Comparison of ENCODE assay signal across 8 cellular contexts in genomic region chrX:23742174-23742692, GRCh38. TPM values are rescaled to one million over a fixed set of nuclear protein-coding genes. Genes with fewer than 3 reads are reported as not detected.
DNase-seq lines count a peak whose midpoint lies in the region; ATAC-seq, FAIRE-seq and TF ChIP-seq lines count a peak whose summit lies in the region.

No MANE protein-coding gene starts in this region.

- intact Hi-C loops in Caco-2 (cut with micrococcal nuclease; ENCODE audit: unreplicated experiment), result loop anchor here (2.0 to 5.0 kb wide), 2 partner anchors 45 to 75 kb away; partner anchors contain the start of gene PRDX4
- intact Hi-C loops in kidney (cut with DNase I), result no loop called here

- peak overlapping the region; percentile 92 for H3K27ac Mint-ChIP-seq in Caco-2 (ENCODE audit: unreplicated experiment)
- peak overlapping the region; percentile 89 for H3K27ac Mint-ChIP-seq in stimulated activated memory B cell treated with anti-CD40 and anti-IgM and Interleukin-4, amounts not matched to agents 10 μg/mL and 1 μg/mL and 100 μg/mL, for 72 hours

- no peak for FAIRE-seq in kidney (lab: Jason Lieb, UNC)

- peak; percentile 32 for ATAC-seq in stimulated activated memory B cell treated with anti-CD40 and anti-IgM and Interleukin-4, amounts not matched to agents 10 μg/mL and 1 μg/mL and 100 μg/mL, for 72 hours

- no peak for TF ChIP-seq CTCF in Caco-2 (IDR thresholded peaks at IDR 0.05; ENCODE audit: insufficient read depth in 1 of 2, low read depth in 1 of 2, low read length in 1 of 2, severe bottlenecking in 1 of 2, unreplicated experiment in 1 of 2)
- TF ChIP-seq CTCF in HEK293 (tag by site-specific recombination; IDR thresholded peaks at IDR 0.05), result no peak
- no peak for TF ChIP-seq CTCF in kidney (IDR thresholded peaks at IDR 0.05; ENCODE audit: borderline replicate concordance, extremely low read depth, insufficient read depth)

- H3K4me3 ChIP-seq in Caco-2 (ENCODE audit: low read depth, low read length) (peak overlapping the region; percentile 89), HEK293 (ENCODE audit: low read depth, low read length) (peak overlapping the region; percentile 80), SJCRH30 (peak overlapping the region; percentile 81), kidney (ENCODE audit: low read length in 2 of 2) (peak overlapping the region; percentile 74 to 78)

- H3K27ac ChIP-seq in HEK293 (ENCODE audit: extremely low read depth, low read depth, low read length) (peak overlapping the region; percentile 77), SJCRH30 (peak overlapping the region; percentile 97), caudate nucleus (ENCODE audit: low read depth, low read length) (peak overlapping the region; percentile 52), kidney (ENCODE audit: low read depth in 2 of 2, low read length in 2 of 2) (peak overlapping the region; percentile 88 to 92)

- H3K36me3 ChIP-seq in Caco-2 (ENCODE audit: control insufficient read depth, insufficient read depth, low read length) (no peaks in the 10 kb centered on the region), HEK293 (ENCODE audit: control insufficient read depth in 2 of 2, insufficient read depth in 1 of 2, low read length in 2 of 2) (no peaks in the 10 kb centered on the region), SJCRH30 (no peaks in the 10 kb centered on the region; the same call in 1 of the 2 replicates), kidney (ENCODE audit: control insufficient read depth in 1 of 2, insufficient read depth in 2 of 2, low read length in 2 of 2) (no peaks in the 10 kb centered on the region)

- POLR2A ChIA-PET in Caco-2 (lab: Charles Lee), result interaction anchor here (1.0 kb wide), 1 partner anchor 41 kb away, joined by 3 read pairs; the partner anchor contains the start of gene SAT1
- POLR2A ChIA-PET in HEK293 (lab: Yijun Ruan, JAX), result interaction anchor here (0.6 to 3.1 kb wide), 9 partner anchors 9 to 283 kb away, joined by 3 to 46 read pairs (median 6); partner anchors contain the start of gene SAT1

- peak overlapping the region in 1 of 2 donors; percentile 71 for H3K9ac ChIP-seq in kidney (ENCODE audit: low read length in 2 of 2)

- no peaks in the 10 kb centered on the region for H3K27me3 Mint-ChIP-seq in Caco-2 (ENCODE audit: insufficient read depth, unreplicated experiment)
- H3K27me3 Mint-ChIP-seq in stimulated activated memory B cell treated with anti-CD40 and anti-IgM and Interleukin-4, amounts not matched to agents 10 μg/mL and 1 μg/mL and 100 μg/mL, for 72 hours, result no peaks in the 10 kb centered on the region

- H3K4me1 Mint-ChIP-seq in Caco-2 (ENCODE audit: low read depth, unreplicated experiment), result peaks cover 6% of the 10 kb centered on the region
- H3K4me1 Mint-ChIP-seq in stimulated activated memory B cell treated with anti-CD40 and anti-IgM and Interleukin-4, amounts not matched to agents 10 μg/mL and 1 μg/mL and 100 μg/mL, for 72 hours, result peaks cover 18% of the 10 kb centered on the region

- H3K9me3 ChIP-seq in Caco-2 (no peaks in the 10 kb centered on the region), HEK293 (ENCODE audit: control insufficient read depth, insufficient read depth, low read depth, low read length) (no peaks in the 10 kb centered on the region), SJCRH30 (replicated peaks) (no peaks in the 10 kb centered on the region), kidney (ENCODE audit: control insufficient read depth in 1 of 2, low read length in 2 of 2) (no peaks in the 10 kb centered on the region)

- H3K27me3 ChIP-seq in Caco-2 (replicated peaks; ENCODE audit: control insufficient read depth, insufficient read depth, low read length) (no peaks in the 10 kb centered on the region), SJCRH30 (no peaks in the 10 kb centered on the region)

- DNase-seq in Caco-2 (peak; percentile 12 to 22), SJCRH30 (peak; percentile 93 to 94), caudate nucleus (lab: John Stamatoyannopoulos, UW) (peak in 3 of 61 donors; percentile 0 to 10 (median 2)), kidney (no peak), NCI-H1930 (lab: John Stamatoyannopoulos, UW) (no peak), NCI-H774 (lab: John Stamatoyannopoulos, UW) (no peak)

- no peaks in the 10 kb centered on the region for H3K9me3 Mint-ChIP-seq in Caco-2 (ENCODE audit: unreplicated experiment)
- H3K9me3 Mint-ChIP-seq in stimulated activated memory B cell treated with anti-CD40 and anti-IgM and Interleukin-4, amounts not matched to agents 10 μg/mL and 1 μg/mL and 100 μg/mL, for 72 hours, result no peaks in the 10 kb centered on the region

- H3K4me1 ChIP-seq in Caco-2 (no peaks in the 10 kb centered on the region), HEK293 (ENCODE audit: control insufficient read depth, insufficient read depth, low read length) (peaks cover 3% of the 10 kb centered on the region; the same call in 1 of the 2 replicates), SJCRH30 (no peaks in the 10 kb centered on the region), kidney (ENCODE audit: control insufficient read depth in 1 of 2, insufficient read depth in 1 of 2, low read depth in 1 of 2, low read length in 2 of 2) (no peaks in the 10 kb centered on the region)

- CTCF ChIA-PET in Caco-2 (lab: Charles Lee), result interaction anchor here (2.0 kb wide), 1 partner anchor 159 kb away, joined by 17 read pairs; no protein-coding TSS in a partner anchor
- CTCF ChIA-PET in HEK293 (lab: Yijun Ruan, JAX), result interaction anchor here (1.1 to 2.1 kb wide), 3 partner anchors 98 to 160 kb away, joined by 3 to 7 read pairs (median 4); no protein-coding TSS in a partner anchor

- BruUV-seq in Caco-2 (replicated peaks; lab: Mats Ljungman, UMichigan), result no TSS peak

- H3K36me3 Mint-ChIP-seq in Caco-2 (ENCODE audit: insufficient read depth, unreplicated experiment), result peaks cover 9% of the 10 kb centered on the region
- H3K36me3 Mint-ChIP-seq in stimulated activated memory B cell treated with anti-CD40 and anti-IgM and Interleukin-4, amounts not matched to agents 10 μg/mL and 1 μg/mL and 100 μg/mL, for 72 hours, result peaks cover 5% of the 10 kb centered on the region

- H3K4me3 Mint-ChIP-seq in Caco-2 (ENCODE audit: unreplicated experiment), result peak overlapping the region; percentile 80
- peak overlapping the region; percentile 95 for H3K4me3 Mint-ChIP-seq in stimulated activated memory B cell treated with anti-CD40 and anti-IgM and Interleukin-4, amounts not matched to agents 10 μg/mL and 1 μg/mL and 100 μg/mL, for 72 hours

TF ChIP-seq in HEK293, 187 proteins besides CTCF, POLR2A, EP300 and RAD21 (continues in another document):
- TF ChIP-seq ZNF354C (tag by site-specific recombination; IDR thresholded peaks at IDR 0.05; ENCODE audit: borderline replicate concordance, low read depth) (no peak), BCL11A (tag by site-specific recombination; IDR thresholded peaks at IDR 0.05; ENCODE audit: low read depth) (peak; percentile 45; the same call in 1 of the 2 replicates), KLF9 (tag by site-specific recombination; IDR thresholded peaks at IDR 0.05; ENCODE audit: low read depth) (0 out of 2 replicates have a peak, but pooled peaks have one; percentile 11), ZNF76 (tag by site-specific recombination; IDR thresholded peaks at IDR 0.05; ENCODE audit: borderline replicate concordance, low read depth) (peak; percentile 62; the same call in 1 of the 2 replicates), WT1 (tag by site-specific recombination; IDR thresholded peaks at IDR 0.05) (peak; percentile 92), ZBTB11 (tag by site-specific recombination; conservative IDR thresholded peaks at IDR 0.05; ENCODE audit: low read depth) (0 out of 2 replicates have a peak, but pooled peaks have one; percentile 3), TRIM28 (IDR thresholded peaks at IDR 0.05; ENCODE audit: borderline replicate concordance, low read length) (peak; percentile 32; the same call in 1 of the 2 replicates)
- TF ChIP-seq, protein P1, sequence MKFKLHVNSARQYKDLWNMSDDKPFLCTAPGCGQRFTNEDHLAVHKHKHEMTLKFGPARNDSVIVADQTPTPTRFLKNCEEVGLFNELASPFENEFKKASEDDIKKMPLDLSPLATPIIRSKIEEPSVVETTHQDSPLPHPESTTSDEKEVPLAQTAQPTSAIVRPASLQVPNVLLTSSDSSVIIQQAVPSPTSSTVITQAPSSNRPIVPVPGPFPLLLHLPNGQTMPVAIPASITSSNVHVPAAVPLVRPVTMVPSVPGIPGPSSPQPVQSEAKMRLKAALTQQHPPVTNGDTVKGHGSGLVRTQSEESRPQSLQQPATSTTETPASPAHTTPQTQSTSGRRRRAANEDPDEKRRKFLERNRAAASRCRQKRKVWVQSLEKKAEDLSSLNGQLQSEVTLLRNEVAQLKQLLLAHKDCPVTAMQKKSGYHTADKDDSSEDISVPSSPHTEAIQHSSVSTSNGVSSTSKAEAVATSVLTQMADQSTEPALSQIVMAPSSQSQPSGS (tag by site-specific recombination; IDR thresholded peaks at IDR 0.05; ENCODE audit: low read depth), result no peak

RNA-seq across cellular contexts. Expression of gene ACOT9, which starts 0.8 kb away (rescaled TPM):
- 35.1 and 40.9 TPM in 2 replicates for total RNA-seq in Caco-2 (2022)
- 75.4 and 82.3 TPM in 2 replicates for total RNA-seq in SJCRH30 (2014; rRNA removed; shearing (Covaris generic))
- total RNA-seq in kidney, result 42.7 TPM
- polyA plus RNA-seq in kidney (ENCODE audit: insufficient read depth, low read depth, low replicate concordance), result 24.9 TPM

RNA-seq across cellular contexts. Expression of gene SAT1, which starts 40.7 kb away (rescaled TPM):
- total RNA-seq in Caco-2 (2022) (151 and 155 TPM in 2 replicates), kidney (417 TPM)
- total RNA-seq in SJCRH30 (2014; rRNA removed; shearing (Covaris generic)), result 24.6 and 25.6 TPM in 2 replicates
- 574 TPM for polyA plus RNA-seq in kidney (ENCODE audit: insufficient read depth, low read depth, low replicate concordance)

Comparison
In these comparisons a context has a peak if more than half of its experiments do, and no peak if none do; other contexts are left out.
1. DNase-seq: peak in Caco-2 (2 of 2) and SJCRH30 (2 of 2); none in kidney (single experiment), NCI-H1930 (0 of 2) and NCI-H774 (single experiment).
2. Peak in every context shown above with its lines, with median percentiles within 50 percentile points of each other: H3K4me3 ChIP-seq and H3K27ac ChIP-seq.